In genomic region chr1:8712413-8713229, GRCh38 we compare ENCODE assay signal across 7 cellular contexts.
DNase-seq lines count a peak whose midpoint lies in the region; ATAC-seq and TF ChIP-seq lines count a peak whose summit lies in the region.

No MANE protein-coding gene starts in this region.

- no peaks in the 10 kb centered on the region for H4K20me1 ChIP-seq in neural cell (ENCODE audit: insufficient read depth)

- H3F3A ChIP-seq in neural cell (ENCODE audit: insufficient read depth, low read length, poor library complexity, severe bottlenecking), result peaks cover 14% of the 10 kb centered on the region

- peaks cover 79% of the 10 kb centered on the region for H3K79me2 ChIP-seq in neural cell (replicated peaks; ENCODE audit: insufficient read depth, low read length)

- H3K9ac ChIP-seq in neural cell (ENCODE audit: low read length), result peak overlapping the region; percentile 64

- H3K27ac ChIP-seq in neural cell (ENCODE audit: low read length), result peak overlapping the region; percentile 91

- TF ChIP-seq EP300 in neural cell (conservative IDR thresholded peaks at IDR 0.05; ENCODE audit: poor library complexity, severe bottlenecking), result peak; percentile 70

- TF ChIP-seq CTCF in GM12865 (IDR thresholded peaks at IDR 0.05; ENCODE audit: insufficient read depth, low read depth, low read length, missing control alignments), result no peak
- no peak for TF ChIP-seq CTCF in epithelial cell of proximal tubule (conservative IDR thresholded peaks at IDR 0.05; ENCODE audit: low read depth, low read length)
- no peak for TF ChIP-seq CTCF in neural cell (IDR thresholded peaks at IDR 0.05; ENCODE audit: poor library complexity, severe bottlenecking)
- no peak for TF ChIP-seq CTCF in omental fat pad (IDR thresholded peaks at IDR 0.05)

- H3K9me3 ChIP-seq in neural cell (ENCODE audit: low read length), result no peaks in the 10 kb centered on the region

- no peaks in the 10 kb centered on the region for H3K36me3 ChIP-seq in neural cell (ENCODE audit: insufficient read depth, low read length)

- TF ChIP-seq RAD21 in neural cell (conservative IDR thresholded peaks at IDR 0.05), result no peak

- no peaks in the 10 kb centered on the region for H3K27me3 ChIP-seq in neural cell (ENCODE audit: insufficient read depth, low read depth, low read length)

- H3K9me2 ChIP-seq in neural cell (ENCODE audit: insufficient read depth, low read length), result no peaks in the 10 kb centered on the region

- ATAC-seq in GM19328 (IDR thresholded peaks at IDR 0.05; ENCODE audit: unreplicated experiment), result no peak
- no peak for ATAC-seq in omental fat pad (ENCODE audit: low FRiP score)

- DNase-seq in GM12865 (ENCODE audit: low read depth) (peak; percentile 43), NCI-H1417 treated with DMSO at 0.1 percent for 48 hours (lab: John Stamatoyannopoulos, UW) (peak; percentile 82), SKM-1 treated with dmso at 0.1 percent for 144 hours (lab: John Stamatoyannopoulos, UW; ENCODE audit: unreplicated experiment) (peak; percentile 92), epithelial cell of proximal tubule (ENCODE audit: low read depth) (no peak), omental fat pad (ENCODE audit: low spot score) (no peak)

- peak overlapping the region; percentile 1 for H3K4me3 ChIP-seq in GM12865 (ENCODE audit: low read depth, low read length)
- peak overlapping the region; percentile 26 for H3K4me3 ChIP-seq in epithelial cell of proximal tubule (ENCODE audit: low read depth, low read length)
- H3K4me3 ChIP-seq in neural cell (ENCODE audit: low read length), result peak overlapping the region; percentile 56

- no peak overlapping the region for H2AFZ ChIP-seq in neural cell (ENCODE audit: low read depth, low read length)

- peak overlapping the region; percentile 77 for H3K4me2 ChIP-seq in neural cell (ENCODE audit: low read length)

TF ChIP-seq in neural cell, 6 proteins besides CTCF, POLR2A, EP300 and RAD21:
- TF ChIP-seq POLR2AphosphoS5 (IDR thresholded peaks at IDR 0.05) (peak; percentile 64), EZH2 (IDR thresholded peaks at IDR 0.05; ENCODE audit: borderline replicate concordance, insufficient read depth, low read length, poor library complexity, severe bottlenecking) (no peak)
- TF ChIP-seq, protein P1, sequence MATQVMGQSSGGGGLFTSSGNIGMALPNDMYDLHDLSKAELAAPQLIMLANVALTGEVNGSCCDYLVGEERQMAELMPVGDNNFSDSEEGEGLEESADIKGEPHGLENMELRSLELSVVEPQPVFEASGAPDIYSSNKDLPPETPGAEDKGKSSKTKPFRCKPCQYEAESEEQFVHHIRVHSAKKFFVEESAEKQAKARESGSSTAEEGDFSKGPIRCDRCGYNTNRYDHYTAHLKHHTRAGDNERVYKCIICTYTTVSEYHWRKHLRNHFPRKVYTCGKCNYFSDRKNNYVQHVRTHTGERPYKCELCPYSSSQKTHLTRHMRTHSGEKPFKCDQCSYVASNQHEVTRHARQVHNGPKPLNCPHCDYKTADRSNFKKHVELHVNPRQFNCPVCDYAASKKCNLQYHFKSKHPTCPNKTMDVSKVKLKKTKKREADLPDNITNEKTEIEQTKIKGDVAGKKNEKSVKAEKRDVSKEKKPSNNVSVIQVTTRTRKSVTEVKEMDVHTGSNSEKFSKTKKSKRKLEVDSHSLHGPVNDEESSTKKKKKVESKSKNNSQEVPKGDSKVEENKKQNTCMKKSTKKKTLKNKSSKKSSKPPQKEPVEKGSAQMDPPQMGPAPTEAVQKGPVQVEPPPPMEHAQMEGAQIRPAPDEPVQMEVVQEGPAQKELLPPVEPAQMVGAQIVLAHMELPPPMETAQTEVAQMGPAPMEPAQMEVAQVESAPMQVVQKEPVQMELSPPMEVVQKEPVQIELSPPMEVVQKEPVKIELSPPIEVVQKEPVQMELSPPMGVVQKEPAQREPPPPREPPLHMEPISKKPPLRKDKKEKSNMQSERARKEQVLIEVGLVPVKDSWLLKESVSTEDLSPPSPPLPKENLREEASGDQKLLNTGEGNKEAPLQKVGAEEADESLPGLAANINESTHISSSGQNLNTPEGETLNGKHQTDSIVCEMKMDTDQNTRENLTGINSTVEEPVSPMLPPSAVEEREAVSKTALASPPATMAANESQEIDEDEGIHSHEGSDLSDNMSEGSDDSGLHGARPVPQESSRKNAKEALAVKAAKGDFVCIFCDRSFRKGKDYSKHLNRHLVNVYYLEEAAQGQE (IDR thresholded peaks at IDR 0.05; ENCODE audit: borderline replicate concordance), result peak; percentile 81

Comparison
In these comparisons a context has a peak if more than half of its experiments do, and no peak if none do; other contexts are left out.
1. DNase-seq: peak in GM12865 (single experiment), NCI-H1417 treated with DMSO at 0.1 percent for 48 hours (single experiment) and SKM-1 treated with dmso at 0.1 percent for 144 hours (single experiment); none in epithelial cell of proximal tubule (single experiment) and omental fat pad (single experiment).
2. H3K4me3 ChIP-seq: peak in every context shown above with its lines; median percentile 56 in neural cell; 26 in epithelial cell of proximal tubule; 1 in GM12865.